Comparison of ENCODE assay signal across 20 cellular contexts in the genomic region with DNA sequence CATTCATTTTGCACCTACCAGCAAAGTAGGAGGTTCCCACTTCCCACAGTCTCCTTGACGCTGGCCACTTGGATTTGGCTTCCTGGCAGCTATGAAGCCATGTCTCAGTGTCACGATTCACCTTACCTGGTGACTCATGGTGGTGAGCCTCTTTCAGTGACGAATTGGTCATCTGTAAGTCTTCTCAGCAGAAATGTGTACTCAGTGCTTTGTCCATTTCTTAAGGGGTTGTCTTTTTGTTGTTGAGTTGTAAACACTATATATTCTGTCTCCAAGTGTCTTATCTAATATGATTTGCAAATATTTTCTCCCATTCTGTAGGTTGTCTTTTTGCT. TPM values are rescaled to one million over a fixed set of nuclear protein-coding genes. Genes with fewer than 3 reads are reported as not detected.
DNase-seq lines count a peak whose midpoint lies in the region; ATAC-seq and TF ChIP-seq lines count a peak whose summit lies in the region.
"Had no signal": no experiment of that assay in that cellular context is flagged by ENCODE, and none has a peak within 500 bp of the region (broad histone marks: within the 10 kb centered on the region; RNA-seq: fewer than 3 reads in every experiment).

No MANE protein-coding gene starts in this region.

- H3K36me3 ChIP-seq in GM23248 (ENCODE audit: low read depth) (no peaks in the 10 kb centered on the region), mesenchymal stem cell (ENCODE audit: control insufficient read depth in 1 of 2, insufficient read depth in 2 of 2, low read depth in 1 of 2, low read length in 2 of 2) (no peaks in the 10 kb centered on the region), mucosa of descending colon (ENCODE audit: low read depth) (no peaks in the 10 kb centered on the region)

- no peak overlapping the region for H2AFZ ChIP-seq in GM23248
- no peak overlapping the region for H2AFZ ChIP-seq in mesenchymal stem cell (ENCODE audit: low read depth, low read length)

- H3K9ac ChIP-seq in GM23248 (no peak overlapping the region), mesenchymal stem cell (ENCODE audit: low read length) (no peak overlapping the region)

- H3K4me3 Mint-ChIP-seq in activated CD4-positive, alpha-beta T cell treated with anti-CD3 and anti-CD28 coated beads, Interleukin-2, amount 10 ng/mL, durations not matched to agents 24 days and 14 days: no peak overlapping the region
- H3K4me3 Mint-ChIP-seq in CD14-positive monocyte: no peak overlapping the region
- H3K4me3 Mint-ChIP-seq: nephron; T-helper 1 cell treated with Interleukin-12 subunit alpha and Interleukin-12 subunit beta and Interleukin-4 antibody, amounts not matched to agents 30 μg/mL and 1 μg/mL, for 36 hours had no signal

- H3K9me2 ChIP-seq in GM23248 (ENCODE audit: insufficient read depth): no peaks in the 10 kb centered on the region

- peak; percentile 51 for DNase-seq in activated CD4-positive, alpha-beta T cell treated with anti-CD3 and anti-CD28 coated beads, Interleukin-2, amount 10 ng/mL, durations not matched to agents 24 days and 14 days
- DNase-seq in activated CD4-positive, alpha-beta T cell treated with anti-CD3 and anti-CD28 coated beads, Interleukin-2, amount 50 U/mL, for 1 hour: no peak
- DNase-seq in GM23248 (peak; percentile 61), RPMI7951 (ENCODE audit: low read depth) (peak; percentile 38), mesenchymal stem cell (peak; percentile 14), mucosa of descending colon (no peak), CD14-positive monocyte (ENCODE audit: low spot score) (no peak)
- DNase-seq: activated naive CD4-positive, alpha-beta T cell treated with Interleukin-2 at 50 U/mL for 16 hours; GOT3; hippocampal formation; MV-4-11; NCI-H2029; NCI-H446; SHP77 treated with DMSO at 0.1 percent for 48 hours; stimulated activated CD8-positive, alpha-beta memory T cell treated with anti-CD3 and anti-CD28 coated beads, Interleukin-4, amount 100 ng/mL, for 48 hours; testis had no signal

- no peaks in the 10 kb centered on the region for H3K9me3 Mint-ChIP-seq in activated CD4-positive, alpha-beta T cell treated with anti-CD3 and anti-CD28 coated beads, Interleukin-2, amount 10 ng/mL, durations not matched to agents 24 days and 14 days
- H3K9me3 Mint-ChIP-seq in CD14-positive monocyte: peaks cover 0 to 11% (median 2%) of the 10 kb centered on the region in 7 donors

- no peaks in the 10 kb centered on the region for H3K79me2 ChIP-seq in GM23248 (ENCODE audit: insufficient read depth)

- no peak overlapping the region for H2AK5ac ChIP-seq in mesenchymal stem cell (ENCODE audit: low read length, severe bottlenecking)

- H3K4me1 ChIP-seq in GM23248 (ENCODE audit: insufficient read depth): no peaks in the 10 kb centered on the region
- H3K4me1 ChIP-seq in mesenchymal stem cell (ENCODE audit: control insufficient read depth, insufficient read depth, low read depth, low read length): no peaks in the 10 kb centered on the region
- no peaks in the 10 kb centered on the region for H3K4me1 ChIP-seq in mucosa of descending colon (ENCODE audit: low read depth)
- H3K4me1 ChIP-seq: testis had no signal

- H4K20me1 ChIP-seq in GM23248 (ENCODE audit: insufficient read depth): no peaks in the 10 kb centered on the region

- H3K9me3 ChIP-seq in GM23248 (ENCODE audit: low read depth): no peaks in the 10 kb centered on the region
- H3K9me3 ChIP-seq in mesenchymal stem cell (ENCODE audit: control insufficient read depth, low read length): no peaks in the 10 kb centered on the region
- H3K9me3 ChIP-seq in mucosa of descending colon: no peaks in the 10 kb centered on the region
- H3K9me3 ChIP-seq: testis had no signal

- no peak overlapping the region for H2BK12ac ChIP-seq in mesenchymal stem cell (ENCODE audit: low read length in 2 of 2)

- ATAC-seq in HG02642 (IDR thresholded peaks at IDR 0.05; ENCODE audit: poor library complexity, unreplicated experiment) (no peak), mucosa of descending colon (no peak)

- intact Hi-C loops in activated CD4-positive, alpha-beta T cell treated with anti-CD3 and anti-CD28 coated beads, Interleukin-2, amount 10 ng/mL, durations not matched to agents 24 days and 14 days (cut with micrococcal nuclease): no loop called here
- intact Hi-C loops in mucosa of descending colon (cut with DNase I, micrococcal nuclease) (no loop called here), CD14-positive monocyte (cut with micrococcal nuclease) (no loop called here)

- H3K4me2 ChIP-seq in GM23248 (ENCODE audit: unreplicated experiment) (no peak overlapping the region), mesenchymal stem cell (ENCODE audit: low read length, poor library complexity, severe bottlenecking) (no peak overlapping the region)
- H3K4me2 ChIP-seq: smooth muscle cell had no signal

- H3K27ac Mint-ChIP-seq in activated CD4-positive, alpha-beta T cell treated with anti-CD3 and anti-CD28 coated beads, Interleukin-2, amount 10 ng/mL, durations not matched to agents 24 days and 14 days: no peak overlapping the region
- peak overlapping the region in 1 of 7 donors; percentile 17 for H3K27ac Mint-ChIP-seq in CD14-positive monocyte
- H3K27ac Mint-ChIP-seq: nephron; T-helper 1 cell treated with Interleukin-12 subunit alpha and Interleukin-12 subunit beta and Interleukin-4 antibody, amounts not matched to agents 30 μg/mL and 1 μg/mL, for 36 hours had no signal

- TF ChIP-seq CTCF in mucosa of descending colon (IDR thresholded peaks at IDR 0.05): no peak
- TF ChIP-seq CTCF in CD14-positive monocyte (IDR thresholded peaks at IDR 0.05): no peak

- H4K8ac ChIP-seq in mesenchymal stem cell (ENCODE audit: low read length): no peak overlapping the region

- no peak overlapping the region for H3K4me3 ChIP-seq in GM23248
- no peak overlapping the region for H3K4me3 ChIP-seq in mesenchymal stem cell (ENCODE audit: insufficient read depth in 1 of 2, low read depth in 1 of 2, low read length in 2 of 2)
- H3K4me3 ChIP-seq in mucosa of descending colon: no peak overlapping the region
- H3K4me3 ChIP-seq: smooth muscle cell, testis had no signal

- no peaks in the 10 kb centered on the region for H3K79me1 ChIP-seq in mesenchymal stem cell (replicated peaks; ENCODE audit: low read length, poor library complexity, severe bottlenecking)

- no peaks in the 10 kb centered on the region for H3K4me1 Mint-ChIP-seq in activated CD4-positive, alpha-beta T cell treated with anti-CD3 and anti-CD28 coated beads, Interleukin-2, amount 10 ng/mL, durations not matched to agents 24 days and 14 days
- H3K4me1 Mint-ChIP-seq in CD14-positive monocyte: peaks cover 5% of the 10 kb centered on the region
- H3K4me1 Mint-ChIP-seq: nephron had no signal

- H3K27ac ChIP-seq in GM23248 (no peak overlapping the region), mesenchymal stem cell (ENCODE audit: low read length, poor library complexity, severe bottlenecking) (no peak overlapping the region)
- H3K27ac ChIP-seq: testis had no signal

- H3K23ac ChIP-seq in mesenchymal stem cell (ENCODE audit: low read length in 2 of 2): no peak overlapping the region

- no peak overlapping the region for H2BK5ac ChIP-seq in mesenchymal stem cell (ENCODE audit: low read depth, low read length, poor library complexity, severe bottlenecking)

- in situ Hi-C loops in GM23248 (cut with MboI): no loop called here

- WGBS in GM23248 (ENCODE audit: low coverage in 1 of 2, low lambda C conversion rate in 2 of 2, missing lambda C conversion rate in 2 of 2), 2 experiments: 47 to 55% methylated on average over 3 of the region's 3 CpGs
- 63% methylated on average over 2 of the region's 3 CpGs for WGBS in mesenchymal stem cell

- no peaks in the 10 kb centered on the region for H3F3A ChIP-seq in GM23248 (ENCODE audit: insufficient read depth)

- no peaks in the 10 kb centered on the region for H3K27me3 ChIP-seq in GM23248 (replicated peaks; ENCODE audit: insufficient read depth)
- H3K27me3 ChIP-seq in mesenchymal stem cell (ENCODE audit: control insufficient read depth in 1 of 2, insufficient read depth in 1 of 2, low read length in 2 of 2): peaks cover 7 to 11% of the 10 kb centered on the region in 2 experiments
- H3K27me3 ChIP-seq: testis had no signal

- H2BK15ac ChIP-seq in mesenchymal stem cell (ENCODE audit: low read depth, poor library complexity, severe bottlenecking): no peak overlapping the region

- H3K4ac ChIP-seq in mesenchymal stem cell (ENCODE audit: low read depth in 1 of 2, low read length in 2 of 2): no peak overlapping the region

- H3K27me3 Mint-ChIP-seq in activated CD4-positive, alpha-beta T cell treated with anti-CD3 and anti-CD28 coated beads, Interleukin-2, amount 10 ng/mL, durations not matched to agents 24 days and 14 days: no peaks in the 10 kb centered on the region
- H3K27me3 Mint-ChIP-seq in CD14-positive monocyte (ENCODE audit: low read depth in 3 of 3): peaks cover 0 to 3% (median 3%) of the 10 kb centered on the region in 3 donors

- no peak overlapping the region for H3K14ac ChIP-seq in mesenchymal stem cell (ENCODE audit: low read length in 2 of 2)

- H2BK120ac ChIP-seq in mesenchymal stem cell (ENCODE audit: low read depth, low read length): no peak overlapping the region

- no peak overlapping the region for H3K18ac ChIP-seq in mesenchymal stem cell (ENCODE audit: low read depth in 1 of 2, low read length in 2 of 2)

- no peaks in the 10 kb centered on the region for H3K36me3 Mint-ChIP-seq in activated CD4-positive, alpha-beta T cell treated with anti-CD3 and anti-CD28 coated beads, Interleukin-2, amount 10 ng/mL, durations not matched to agents 24 days and 14 days (ENCODE audit: low read depth)
- no peaks in the 10 kb centered on the region for H3K36me3 Mint-ChIP-seq in CD14-positive monocyte

- no peak overlapping the region for H4K91ac ChIP-seq in mesenchymal stem cell (ENCODE audit: low read length)

RNA-seq across cellular contexts. Expression of a gene that starts 11.4 kb away (rescaled TPM):
- total RNA-seq in activated CD4-positive, alpha-beta T cell treated with anti-CD3 and anti-CD28 coated beads, Interleukin-2, amount 10 ng/mL, durations not matched to agents 24 days and 14 days: 61.3 and 62.6 TPM in 2 replicates
- total RNA-seq in GM23248 (2014; rRNA removed; shearing (Covaris generic)): 53.4 and 85.0 TPM in 2 replicates
- polyA plus RNA-seq in GM23248 (2016; fragmentation: Nextera tagmentation; extraction: Ambion mirVana) (57.3 and 61.6 TPM in 2 replicates), CD14-positive monocyte (10 to 100 TPM; 34.3 to 37.7 TPM)
- 33.7 and 34.5 TPM in 2 replicates for total RNA-seq in RPMI7951 (2014; rRNA removed; shearing (Covaris generic))
- polyA plus RNA-seq in mesenchymal stem cell (2013, experiment 1 of 2): 37.6 TPM
- 37.1 TPM for polyA plus RNA-seq in mesenchymal stem cell (2013, experiment 2 of 2)
- total RNA-seq in mucosa of descending colon: 100 to 1,000 TPM in 1 of 3 donors, 10 to 100 TPM in 2; 75.5 to 112 (median 98.4) TPM

RNA-seq across cellular contexts. Expression of a gene that starts 29.4 kb away (rescaled TPM):
- total RNA-seq in activated CD4-positive, alpha-beta T cell treated with anti-CD3 and anti-CD28 coated beads, Interleukin-2, amount 10 ng/mL, durations not matched to agents 24 days and 14 days: 190 and 200 TPM in 2 replicates
- total RNA-seq in GM23248 (2014; rRNA removed; shearing (Covaris generic)): 160 and 270 TPM in 2 replicates
- polyA plus RNA-seq in GM23248 (2016; fragmentation: Nextera tagmentation; extraction: Ambion mirVana) (40.1 and 44.6 TPM in 2 replicates), CD14-positive monocyte (10 to 100 TPM; 21.3 to 42.1 TPM)
- 61.3 and 97.9 TPM in 2 replicates for total RNA-seq in RPMI7951 (2014; rRNA removed; shearing (Covaris generic))
- 96.7 TPM for polyA plus RNA-seq in mesenchymal stem cell (2013, experiment 1 of 2)
- polyA plus RNA-seq in mesenchymal stem cell (2013, experiment 2 of 2): 92.8 TPM
- 100 to 1,000 TPM; 151 to 188 (median 168) TPM for total RNA-seq in mucosa of descending colon

Comparison
In these comparisons a context has a peak if more than half of its experiments do, and no peak if none do; other contexts are left out.
1. DNase-seq: peak in activated CD4-positive, alpha-beta T cell treated with anti-CD3 and anti-CD28 coated beads, Interleukin-2, amount 10 ng/mL, durations not matched to agents 24 days and 14 days (single experiment), GM23248 (single experiment), RPMI7951 (single experiment) and mesenchymal stem cell (single experiment); none in activated CD4-positive, alpha-beta T cell treated with anti-CD3 and anti-CD28 coated beads, Interleukin-2, amount 50 U/mL, for 1 hour (single experiment), mucosa of descending colon (0 of 3) and CD14-positive monocyte (single experiment).